Comparison of ENCODE assay signal across 21 cellular contexts in genomic region chr5:404666-405241, GRCh38.
"Had no signal": no experiment of that assay in that cellular context is flagged by ENCODE, and none has a peak within 500 bp of the region (broad histone marks: within the 10 kb centered on the region; RNA-seq: fewer than 3 reads in every experiment).

No MANE protein-coding gene starts in this region.

- DNase-seq: activated CD4-positive, alpha-beta T cell treated with anti-CD3 and anti-CD28 coated beads for 1 hour; activated CD4-positive, alpha-beta T cell treated with anti-CD3 and anti-CD28 coated beads, Interleukin-2, amount 50 U/mL, for 4 hours; activated naive CD4-positive, alpha-beta T cell; brain microvascular endothelial cell; central memory CD4-positive, alpha-beta T cell; endodermal cell; left cardiac atrium; nucleus accumbens; stimulated activated CD4-positive, alpha-beta T cell treated with anti-CD3 and anti-CD28 coated beads, Interleukin-15, amount 100 ng/mL, for 24 hours; stimulated activated naive CD4-positive, alpha-beta T cell treated with Interleukin-2 at 50 U/mL for 16 hours; T-helper 9 cell had no signal

- H3K36me3 ChIP-seq: adrenal gland, ascending aorta, brain microvascular endothelial cell, colonic mucosa, heart left ventricle had no signal

- H3K4me1 ChIP-seq: colonic mucosa had no signal

- H3K9me3 ChIP-seq: adrenal gland, ascending aorta, colonic mucosa, heart left ventricle had no signal

- ATAC-seq: heart left ventricle, left cardiac atrium, sciatic nerve had no signal

- H3K27ac Mint-ChIP-seq: activated naive CD8-positive, alpha-beta T cell; activated T-helper 1 cell treated with anti-CD3 and anti-CD28 coated beads, Interleukin-12 subunit alpha, Interleukin-12 subunit beta, Interleukin-2, Interleukin-4 antibody, amounts not matched to agents 30 ng/mL and 10 ng/mL and 1 ng/mL, durations not matched to agents 14 hours and 24 hours and 36 hours; endodermal cell; memory B cell; nephron had no signal

- H3K4me3 Mint-ChIP-seq: activated naive CD8-positive, alpha-beta T cell; activated T-helper 1 cell treated with anti-CD3 and anti-CD28 coated beads, Interleukin-12 subunit alpha, Interleukin-12 subunit beta, Interleukin-2, Interleukin-4 antibody, amounts not matched to agents 30 ng/mL and 10 ng/mL and 1 ng/mL, durations not matched to agents 14 hours and 24 hours and 36 hours; endodermal cell; nephron had no signal

- H3K4me3 ChIP-seq: adrenal gland, ascending aorta, colonic mucosa, heart left ventricle, smooth muscle cell had no signal

- H3K9me3 Mint-ChIP-seq: activated T-helper 1 cell treated with anti-CD3 and anti-CD28 coated beads, Interleukin-12 subunit alpha, Interleukin-12 subunit beta, Interleukin-2, Interleukin-4 antibody, amounts not matched to agents 30 ng/mL and 10 ng/mL and 1 ng/mL, durations not matched to agents 14 hours and 24 hours and 36 hours; endodermal cell; nephron had no signal

- H3K27ac ChIP-seq: adrenal gland, ascending aorta, brain microvascular endothelial cell, colonic mucosa, heart left ventricle had no signal

- H3K27me3 ChIP-seq: adrenal gland, ascending aorta, brain microvascular endothelial cell had no signal

- H3K4me2 ChIP-seq: smooth muscle cell had no signal
